In the genomic region with DNA sequence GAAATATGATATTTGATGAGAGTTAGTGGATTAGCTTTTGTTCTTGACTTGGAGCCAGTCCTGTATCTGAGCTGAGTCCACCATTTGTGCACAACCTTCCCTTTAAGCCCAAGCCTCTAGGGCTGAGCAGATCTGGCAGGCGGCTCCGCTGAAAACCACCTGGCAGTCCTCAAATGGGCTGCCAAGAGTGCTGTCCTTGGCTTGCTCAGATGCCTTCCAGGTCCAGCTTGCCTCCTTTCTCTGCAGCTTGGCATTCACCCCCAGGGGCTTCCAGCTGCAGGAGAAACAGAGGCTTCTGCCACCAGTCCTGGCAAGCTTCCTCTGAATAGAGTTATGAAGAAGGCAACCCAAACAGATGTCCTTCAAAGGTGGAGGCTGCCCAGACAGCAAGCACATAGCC, we compare ENCODE assay signal across 11 cellular contexts.
"Had no signal": no experiment of that assay in that cellular context is flagged by ENCODE, and none has a peak within 500 bp of the region (broad histone marks: within the 10 kb centered on the region; RNA-seq: fewer than 3 reads in every experiment).

No MANE protein-coding gene starts in this region.

- DNase-seq: effector memory CD4-positive, alpha-beta T cell; heart right ventricle; naive B cell; occipital lobe; spleen; stimulated activated CD4-positive, alpha-beta T cell treated with anti-CD3 and anti-CD28 coated beads, Interleukin-4, amount 100 ng/mL, for 24 hours; testis had no signal

- H3K27ac Mint-ChIP-seq: naive B cell; nephron; stimulated activated memory B cell treated with anti-CD40 and anti-IgM and Interleukin-4, amounts not matched to agents 10 μg/mL and 1 μg/mL and 100 μg/mL, for 72 hours; stimulated activated naive CD8-positive, alpha-beta T cell treated with anti-CD3 and anti-CD28 coated beads, Interleukin-15, Interleukin-2, amounts not matched to agents 100 ng/mL and 50 ng/mL, for 24 hours had no signal

- H3K4me1 Mint-ChIP-seq: naive B cell; nephron; stimulated activated memory B cell treated with anti-CD40 and anti-IgM and Interleukin-4, amounts not matched to agents 10 μg/mL and 1 μg/mL and 100 μg/mL, for 72 hours had no signal

- H3K4me3 Mint-ChIP-seq: naive B cell; nephron; stimulated activated memory B cell treated with anti-CD40 and anti-IgM and Interleukin-4, amounts not matched to agents 10 μg/mL and 1 μg/mL and 100 μg/mL, for 72 hours; stimulated activated naive CD8-positive, alpha-beta T cell treated with anti-CD3 and anti-CD28 coated beads, Interleukin-15, Interleukin-2, amounts not matched to agents 100 ng/mL and 50 ng/mL, for 24 hours had no signal

- ATAC-seq: heart right ventricle; sciatic nerve; stimulated activated memory B cell treated with anti-CD40 and anti-IgM and Interleukin-4, amounts not matched to agents 10 μg/mL and 1 μg/mL and 100 μg/mL, for 72 hours had no signal

- H3K27me3 Mint-ChIP-seq: naive B cell; stimulated activated memory B cell treated with anti-CD40 and anti-IgM and Interleukin-4, amounts not matched to agents 10 μg/mL and 1 μg/mL and 100 μg/mL, for 72 hours; stimulated activated naive CD8-positive, alpha-beta T cell treated with anti-CD3 and anti-CD28 coated beads, Interleukin-15, Interleukin-2, amounts not matched to agents 100 ng/mL and 50 ng/mL, for 24 hours had no signal

- H3K36me3 Mint-ChIP-seq: naive B cell; stimulated activated memory B cell treated with anti-CD40 and anti-IgM and Interleukin-4, amounts not matched to agents 10 μg/mL and 1 μg/mL and 100 μg/mL, for 72 hours had no signal
